Comparison of ENCODE assay signal across 1 cellular context in the genomic region with DNA sequence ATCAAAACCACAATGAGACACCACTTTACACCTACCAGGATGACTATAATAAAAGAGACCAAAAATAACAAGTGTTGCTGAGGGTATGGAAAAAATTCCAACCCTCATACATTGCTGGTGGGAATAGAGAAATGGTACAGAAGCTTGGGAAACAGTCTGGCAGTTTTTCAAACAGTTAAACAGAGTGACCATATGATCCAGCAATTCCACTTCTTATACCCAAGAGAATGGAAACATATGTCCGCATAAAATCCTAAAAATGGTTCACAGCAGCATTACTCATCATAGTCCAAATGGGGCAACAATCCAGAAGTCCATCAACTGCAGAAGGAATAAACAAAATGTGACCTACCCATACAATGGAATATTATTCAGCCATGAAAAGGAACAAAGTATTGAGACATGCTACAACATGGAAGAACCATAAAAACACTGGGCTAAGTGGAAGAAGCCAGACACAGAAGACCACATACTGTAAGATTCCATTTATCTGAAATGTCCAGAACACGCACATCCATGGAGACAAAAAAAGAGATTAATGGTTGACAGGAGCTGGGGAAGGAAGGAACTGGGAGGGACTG.
TF ChIP-seq lines count a peak whose summit lies in the region.

No MANE protein-coding gene starts in this region.

TF ChIP-seq in IMR-90, 13 proteins besides CTCF, POLR2A, EP300 and RAD21 (continued from another document):
- TF ChIP-seq MAZ (IDR thresholded peaks at IDR 0.05; ENCODE audit: borderline replicate concordance, low read depth, low read length): no peak
- TF ChIP-seq SMC3 (IDR thresholded peaks at IDR 0.05; ENCODE audit: low read depth, low read length): no peak
- TF ChIP-seq RCOR1 (IDR thresholded peaks at IDR 0.05; ENCODE audit: insufficient replicate concordance, low read length): no peak
- TF ChIP-seq, protein P1, sequence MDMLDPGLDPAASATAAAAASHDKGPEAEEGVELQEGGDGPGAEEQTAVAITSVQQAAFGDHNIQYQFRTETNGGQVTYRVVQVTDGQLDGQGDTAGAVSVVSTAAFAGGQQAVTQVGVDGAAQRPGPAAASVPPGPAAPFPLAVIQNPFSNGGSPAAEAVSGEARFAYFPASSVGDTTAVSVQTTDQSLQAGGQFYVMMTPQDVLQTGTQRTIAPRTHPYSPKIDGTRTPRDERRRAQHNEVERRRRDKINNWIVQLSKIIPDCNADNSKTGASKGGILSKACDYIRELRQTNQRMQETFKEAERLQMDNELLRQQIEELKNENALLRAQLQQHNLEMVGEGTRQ (IDR thresholded peaks at IDR 0.05; ENCODE audit: low read depth, low read length): no peak
- TF ChIP-seq, protein P2, sequence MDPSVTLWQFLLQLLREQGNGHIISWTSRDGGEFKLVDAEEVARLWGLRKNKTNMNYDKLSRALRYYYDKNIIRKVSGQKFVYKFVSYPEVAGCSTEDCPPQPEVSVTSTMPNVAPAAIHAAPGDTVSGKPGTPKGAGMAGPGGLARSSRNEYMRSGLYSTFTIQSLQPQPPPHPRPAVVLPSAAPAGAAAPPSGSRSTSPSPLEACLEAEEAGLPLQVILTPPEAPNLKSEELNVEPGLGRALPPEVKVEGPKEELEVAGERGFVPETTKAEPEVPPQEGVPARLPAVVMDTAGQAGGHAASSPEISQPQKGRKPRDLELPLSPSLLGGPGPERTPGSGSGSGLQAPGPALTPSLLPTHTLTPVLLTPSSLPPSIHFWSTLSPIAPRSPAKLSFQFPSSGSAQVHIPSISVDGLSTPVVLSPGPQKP (IDR thresholded peaks at IDR 0.05; ENCODE audit: borderline replicate concordance, low read depth, low read length): no peak
- TF ChIP-seq CEBPB (IDR thresholded peaks at IDR 0.05; ENCODE audit: low read depth, low read length): no peak
- no peak for TF ChIP-seq CHD1 (IDR thresholded peaks at IDR 0.05; ENCODE audit: low read depth, low read length)
- TF ChIP-seq MAFK (IDR thresholded peaks at IDR 0.05; ENCODE audit: low read depth, low read length): no peak
- no peak for TF ChIP-seq FOS (IDR thresholded peaks at IDR 0.05; ENCODE audit: low read depth, low read length)
